ENCODE assay signal across 8 cellular contexts in genomic region chr22:29480512-29481264, GRCh38. TPM values are rescaled to one million over a fixed set of nuclear protein-coding genes. Genes with fewer than 3 reads are reported as not detected.
DNase-seq lines count a peak whose midpoint lies in the region; ATAC-seq and TF ChIP-seq lines count a peak whose summit lies in the region.

No MANE protein-coding gene starts in this region.

- CTCF ChIA-PET in T-cell (lab: Charles Lee), result no interaction called here

- no peak overlapping the region for H3K27ac ChIP-seq in suprapubic skin

- peak overlapping the region in 1 of 3 donors; percentile 68 for H3K4me3 Mint-ChIP-seq in T-cell
- H3K4me3 Mint-ChIP-seq in dendritic cell treated with granulocyte-macrophage colony-stimulating factor and Interleukin-4, amounts not matched to agents 40 ng/mL and 50 ng/mL, for 4 days, result peak overlapping the region; percentile 62

- no peaks in the 10 kb centered on the region for H3K36me3 ChIP-seq in suprapubic skin

- no peak for TF ChIP-seq POLR2A in suprapubic skin (IDR thresholded peaks at IDR 0.05)

- peaks cover 51% of the 10 kb centered on the region for H3K27me3 ChIP-seq in suprapubic skin

- peak overlapping the region; percentile 28 for H3K4me3 ChIP-seq in suprapubic skin

- H3K36me3 Mint-ChIP-seq in T-cell, result no peaks in the 10 kb centered on the region
- H3K36me3 Mint-ChIP-seq in dendritic cell treated with granulocyte-macrophage colony-stimulating factor and Interleukin-4, amounts not matched to agents 40 ng/mL and 50 ng/mL, for 4 days (ENCODE audit: low read depth), result no peaks in the 10 kb centered on the region

- H3K27me3 Mint-ChIP-seq in T-cell, result peaks cover 41 to 54% of the 10 kb centered on the region in 2 donors
- peaks cover 67% of the 10 kb centered on the region for H3K27me3 Mint-ChIP-seq in dendritic cell treated with granulocyte-macrophage colony-stimulating factor and Interleukin-4, amounts not matched to agents 40 ng/mL and 50 ng/mL, for 4 days

- TF ChIP-seq EP300 in suprapubic skin (IDR thresholded peaks at IDR 0.05), result no peak

- peaks cover 19 to 22% (median 20%) of the 10 kb centered on the region in 3 donors for H3K4me1 Mint-ChIP-seq in T-cell
- H3K4me1 Mint-ChIP-seq in dendritic cell treated with granulocyte-macrophage colony-stimulating factor and Interleukin-4, amounts not matched to agents 40 ng/mL and 50 ng/mL, for 4 days (ENCODE audit: low read depth), result peaks cover 38% of the 10 kb centered on the region

- H3K9me3 ChIP-seq in suprapubic skin, result no peaks in the 10 kb centered on the region

- POLR2A ChIA-PET in T-cell (lab: Charles Lee), result interaction anchor here (0.6 kb wide), 2 partner anchors 113 to 1382 kb away, joined by 4 read pairs; no protein-coding TSS in a partner anchor

- WGBS in suprapubic skin, result 14% methylated on average over 23 of the region's 107 CpGs

- peaks cover 25% of the 10 kb centered on the region for H3K4me1 ChIP-seq in suprapubic skin

- DNase-seq in DMS114 treated with DMSO at 0.1 percent for 48 hours (lab: John Stamatoyannopoulos, UW; ENCODE audit: unreplicated experiment) (peak; percentile 59), T-cell (peak in 17 of 34 experiments; percentile 3 to 23 (median 10)), midbrain (lab: John Stamatoyannopoulos, UW) (peak; percentile 23), suprapubic skin (ENCODE audit: low spot score in 2 of 2) (no peak), amniotic stem cell (lab: John Stamatoyannopoulos, UW) (no peak)

- H3K27ac Mint-ChIP-seq in T-cell, result no peak overlapping the region
- H3K27ac Mint-ChIP-seq in dendritic cell treated with granulocyte-macrophage colony-stimulating factor and Interleukin-4, amounts not matched to agents 40 ng/mL and 50 ng/mL, for 4 days, result peak overlapping the region; percentile 42

- peak; percentile 49 to 75 (median 72) for ATAC-seq in T-cell (replicated peaks in 1 of 4)
- ATAC-seq in GM18867 (IDR thresholded peaks at IDR 0.05; ENCODE audit: unreplicated experiment), result no peak
- ATAC-seq in HG02571 (IDR thresholded peaks at IDR 0.05; ENCODE audit: unreplicated experiment), result no peak

- no peak for TF ChIP-seq CTCF in suprapubic skin (IDR thresholded peaks at IDR 0.05)

- H3K9me3 Mint-ChIP-seq in T-cell, result no peaks in the 10 kb centered on the region
- H3K9me3 Mint-ChIP-seq in dendritic cell treated with granulocyte-macrophage colony-stimulating factor and Interleukin-4, amounts not matched to agents 40 ng/mL and 50 ng/mL, for 4 days, result no peaks in the 10 kb centered on the region

- intact Hi-C loops in dendritic cell treated with granulocyte-macrophage colony-stimulating factor and Interleukin-4, amounts not matched to agents 40 ng/mL and 50 ng/mL, for 4 days (cut with micrococcal nuclease), result no loop called here

RNA-seq across cellular contexts. Expression of gene NEFH, which starts 0.7 kb away (rescaled TPM):
- total RNA-seq in T-cell (under 1 TPM; 0.47 to 0.86 (median 0.73) TPM), suprapubic skin (under 1 TPM in 2 of 4 donors, not detected in 2; 0.26 to 0.51 TPM)

RNA-seq across cellular contexts. Expression of gene RFPL1, which starts 42.3 kb away (rescaled TPM):
- under 1 TPM in 1 of 5 donors, not detected in 4; 0.22 TPM for total RNA-seq in T-cell
- total RNA-seq in suprapubic skin, result under 1 TPM in 1 of 4 donors, not detected in 3; 0.64 TPM

Comparison
In these comparisons a context has a peak if more than half of its experiments do, and no peak if none do; other contexts are left out.
1. DNase-seq: peak in DMS114 treated with DMSO at 0.1 percent for 48 hours (single experiment) and midbrain (single experiment); none in suprapubic skin (0 of 2) and amniotic stem cell (single experiment).
2. ATAC-seq: peak in T-cell (4 of 4); none in GM18867 (single experiment) and HG02571 (single experiment).